9 cellular contexts compared by ENCODE assay signal in genomic region chr11:46279393-46280099, GRCh38. TPM values are rescaled to one million over a fixed set of nuclear protein-coding genes. Genes with fewer than 3 reads are reported as not detected.
DNase-seq lines count a peak whose midpoint lies in the region; ATAC-seq and TF ChIP-seq lines count a peak whose summit lies in the region.
"Had no signal": no experiment of that assay in that cellular context is flagged by ENCODE, and none has a peak within 500 bp of the region (broad histone marks: within the 10 kb centered on the region; RNA-seq: fewer than 3 reads in every experiment).

No MANE protein-coding gene starts in this region.

- TF ChIP-seq CTCF in body of pancreas (IDR thresholded peaks at IDR 0.05) (no peak), stomach (IDR thresholded peaks at IDR 0.05) (no peak)

- H3K9me3 ChIP-seq in HUES6 (ENCODE audit: control insufficient read depth, insufficient read depth, low read depth, low read length) (no peaks in the 10 kb centered on the region), body of pancreas (no peaks in the 10 kb centered on the region), stomach (no peaks in the 10 kb centered on the region)

- H3K9ac ChIP-seq in HUES6 (ENCODE audit: low read length) = peak overlapping the region; percentile 6

- ATAC-seq in body of pancreas (no peak), GM19035 (IDR thresholded peaks at IDR 0.05; ENCODE audit: unreplicated experiment) (no peak)

- no peak overlapping the region for H3K27ac ChIP-seq in HUES6 (ENCODE audit: low read depth, low read length)
- H3K27ac ChIP-seq in body of pancreas = peak overlapping the region in 1 of 4 donors; percentile 94
- H3K27ac ChIP-seq in stomach = peak overlapping the region; percentile 88 to 93 (median 91)

- WGBS in body of pancreas, 2 donors = 48 to 50% methylated on average over 6 to 12 of the region's 12 CpGs
- WGBS in stomach, 5 donors = 18 to 31% (median 27%) methylated on average over 11 to 12 of the region's 12 CpGs

- H3K4me3 ChIP-seq in HUES6 (ENCODE audit: low read depth, low read length) (peak overlapping the region; percentile 72; the same call in 1 of the 2 replicates), body of pancreas (peak overlapping the region in 1 of 2 donors; percentile 84), stomach (peak overlapping the region; percentile 60 to 75 (median 68))

- TF ChIP-seq EP300 in stomach (IDR thresholded peaks at IDR 0.05) = no peak

- peaks cover 39% of the 10 kb centered on the region for H3K4me1 ChIP-seq in HUES6 (ENCODE audit: control insufficient read depth, insufficient read depth, low read length)
- peaks cover 68% of the 10 kb centered on the region for H3K4me1 ChIP-seq in body of pancreas
- H3K4me1 ChIP-seq in stomach = peaks cover 39 to 87% (median 70%) of the 10 kb centered on the region in 4 donors

- TF ChIP-seq POLR2A in body of pancreas (IDR thresholded peaks at IDR 0.05) (no peak), stomach (IDR thresholded peaks at IDR 0.05) (no peak)

- intact Hi-C loops in body of pancreas (cut with DNase I) = no loop called here
- intact Hi-C loops in stomach (cut with DNase I; ENCODE audit: low total_unique reads) = no loop called here

- no peaks in the 10 kb centered on the region for H3K27me3 ChIP-seq in HUES6 (ENCODE audit: control insufficient read depth, insufficient read depth, low read length)
- H3K27me3 ChIP-seq in body of pancreas = no peaks in the 10 kb centered on the region
- peaks cover 0 to 52% (median 13%) of the 10 kb centered on the region in 3 donors for H3K27me3 ChIP-seq in stomach

- DNase-seq in body of pancreas (peak; percentile 37 to 62 (median 56)), left kidney (ENCODE audit: low read depth, low spot score) (peak; percentile 64), stomach (peak; percentile 58), NCI-H526 (lab: John Stamatoyannopoulos, UW) (no peak), amniotic stem cell (lab: John Stamatoyannopoulos, UW) (no peak)
- DNase-seq in activated CD8-positive, alpha-beta memory T cell treated with anti-CD3 and anti-CD28 coated beads, Interleukin-2, amount 50 U/mL, for 4 hours = no peak
- DNase-seq: MV-4-11 had no signal

- no peaks in the 10 kb centered on the region for H3K36me3 ChIP-seq in HUES6 (ENCODE audit: control insufficient read depth, insufficient read depth, low read length)
- no peaks in the 10 kb centered on the region for H3K36me3 ChIP-seq in body of pancreas (replicated peaks in 1 of 2; ENCODE audit: insufficient read depth in 1 of 2, low read depth in 2 of 2)
- peaks cover 0 to 6% (median 0%) of the 10 kb centered on the region in 4 donors for H3K36me3 ChIP-seq in stomach

RNA-seq across cellular contexts. Expression of gene CREB3L1, which starts 2.1 kb away (rescaled TPM):
- 10 to 100 TPM; 20.8 to 22.7 TPM for total RNA-seq in body of pancreas
- total RNA-seq in stomach = 100 to 1,000 TPM in 1 of 5 donors, 10 to 100 TPM in 4; 21.0 to 125 (median 54.2) TPM
- polyA plus RNA-seq in stomach = 10 to 100 TPM; 39.4 to 59.3 (median 40.8) TPM

Comparison
In these comparisons a context has a peak if more than half of its experiments do, and no peak if none do; other contexts are left out.
1. DNase-seq: peak in body of pancreas (4 of 4), left kidney (single experiment) and stomach (single experiment); none in activated CD8-positive, alpha-beta memory T cell treated with anti-CD3 and anti-CD28 coated beads, Interleukin-2, amount 50 U/mL, for 4 hours (single experiment), NCI-H526 (0 of 2) and amniotic stem cell (single experiment).